23 cellular contexts compared by ENCODE assay signal in genomic region chr10:122099562-122099961, GRCh38.
"Had no signal": no experiment of that assay in that cellular context is flagged by ENCODE, and none has a peak within 500 bp of the region (broad histone marks: within the 10 kb centered on the region; RNA-seq: fewer than 3 reads in every experiment).

No MANE protein-coding gene starts in this region.

- H3K79me2 ChIP-seq: parathyroid adenoma had no signal

- H2AFZ ChIP-seq: parathyroid adenoma had no signal

- H3K27me3 ChIP-seq: body of pancreas, gastroesophageal sphincter, heart right ventricle, transverse colon, uterus had no signal

- H3K4me1 ChIP-seq: body of pancreas, parathyroid adenoma, uterus had no signal

- H3K9me3 ChIP-seq: body of pancreas, gastroesophageal sphincter, heart right ventricle, neutrophil, transverse colon, uterus had no signal

- H3K9ac ChIP-seq: parathyroid adenoma had no signal

- H3K27ac ChIP-seq: body of pancreas, neutrophil, parathyroid adenoma, uterus had no signal

- ATAC-seq: activated CD8-positive, alpha-beta memory T cell treated with anti-CD3 and anti-CD28 coated beads, Interleukin-2, amount 10 ng/mL, durations not matched to agents 7 days and 5 days; body of pancreas; natural killer cell treated with Interleukin-12 subunit alpha and Interleukin-12 subunit beta and Interleukin-15 and Interleukin-18, amount 100 ng/mL, for 72 hours had no signal

- H3K4me3 ChIP-seq: body of pancreas, gastroesophageal sphincter, heart right ventricle, transverse colon, uterus had no signal

- H3K36me3 ChIP-seq: neutrophil, transverse colon, uterus had no signal

- DNase-seq: activated B cell treated with CpG ODN at 0.5 μM for 24 hours; activated CD4-positive, alpha-beta memory T cell treated with anti-CD3 and anti-CD28 coated beads, Interleukin-2, amount 10 ng/mL, durations not matched to agents 7 days and 5 days; activated CD4-positive, alpha-beta T cell treated with anti-CD3 and anti-CD28 coated beads for 48 hours; activated CD8-positive, alpha-beta memory T cell treated with anti-CD3 and anti-CD28 coated beads, Interleukin-2, amount 10 ng/mL, durations not matched to agents 7 days and 5 days; activated naive CD4-positive, alpha-beta T cell; activated naive CD8-positive, alpha-beta T cell treated with anti-CD3 and anti-CD28 coated beads for 36 hours; amygdala; body of pancreas; heart right ventricle; immature natural killer cell; kidney glomerular epithelial cell; mesendoderm; stimulated activated CD4-positive, alpha-beta T cell treated with anti-CD3 and anti-CD28 coated beads, Interleukin-12 subunit alpha, Interleukin-12 subunit beta, amount 100 ng/mL, for 4 hours; stimulated activated CD4-positive, alpha-beta T cell treated with anti-CD3 and anti-CD28 coated beads, Interleukin-1b, Interleukin-23, amount 100 ng/mL, for 48 hours; stimulated activated CD8-positive, alpha-beta memory T cell treated with anti-CD3 and anti-CD28 coated beads, Interleukin-4, amount 100 ng/mL, for 48 hours; stimulated activated naive CD4-positive, alpha-beta T cell; substantia nigra; transverse colon; uterus had no signal
